In the genomic region with DNA sequence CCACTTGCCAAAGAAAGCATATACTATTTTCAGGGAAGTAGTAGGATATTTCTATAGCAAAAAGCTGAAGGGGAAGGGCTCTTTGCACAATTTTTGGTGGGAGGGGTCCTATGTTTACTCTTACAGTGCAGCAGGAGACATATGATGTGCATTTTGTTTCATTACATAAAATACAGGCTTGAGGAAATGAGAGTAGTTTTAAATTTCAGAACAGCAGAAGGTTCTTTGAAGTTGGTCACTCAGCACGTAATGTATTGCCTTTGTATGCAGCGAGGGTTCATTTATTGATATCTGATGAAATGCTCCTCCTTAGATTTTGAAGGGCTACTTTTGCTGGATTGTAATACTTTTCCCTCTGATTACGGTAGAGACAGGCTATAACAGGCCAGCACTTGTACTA, we compare ENCODE assay signal across 12 cellular contexts. TPM values are rescaled to one million over a fixed set of nuclear protein-coding genes. Genes with fewer than 3 reads are reported as not detected.
A peak's percentile ranks its signal among the peaks of the same experiment; 100 is the strongest.
DNase-seq lines count a peak whose midpoint lies in the region; ATAC-seq, FAIRE-seq and TF ChIP-seq lines count a peak whose summit lies in the region.
"Had no signal": no experiment of that assay in that cellular context is flagged by ENCODE, and none has a peak within 500 bp of the region (broad histone marks: within the 10 kb centered on the region; RNA-seq: fewer than 3 reads in every experiment).

No MANE protein-coding gene starts in this region.

- peak overlapping the region; percentile 19 for H3K4me2 ChIP-seq in fibroblast of lung (ENCODE audit: extremely low read depth, insufficient read depth, low read length)

- no peak overlapping the region for H3K9ac ChIP-seq in fibroblast of lung (ENCODE audit: insufficient read depth, low read length)

- 59 to 66% methylated on average over 3 of the region's 3 CpGs for WGBS in testis, 2 donors

- FAIRE-seq in H54 (lab: Jason Lieb, UNC) = no peak
- FAIRE-seq: colon had no signal

- no peaks in the 10 kb centered on the region for H3K9me3 Mint-ChIP-seq in activated T-cell treated with anti-CD3 and anti-CD28 coated beads, Interleukin-2, amount 50 U/mL, for 24 hours
- H3K9me3 Mint-ChIP-seq in T-cell = no peaks in the 10 kb centered on the region
- H3K9me3 Mint-ChIP-seq in natural killer cell = no peaks in the 10 kb centered on the region

- H4K20me1 ChIP-seq in fibroblast of lung (ENCODE audit: control insufficient read depth, extremely low read depth, insufficient read depth, low read length) = no peaks in the 10 kb centered on the region

- H3K79me2 ChIP-seq in fibroblast of lung (ENCODE audit: control insufficient read depth, insufficient read depth, low read length) = peaks cover 2% of the 10 kb centered on the region

- H3K36me3 Mint-ChIP-seq in activated T-cell treated with anti-CD3 and anti-CD28 coated beads, Interleukin-2, amount 50 U/mL, for 24 hours (ENCODE audit: low read depth) = peaks cover 5% of the 10 kb centered on the region
- H3K36me3 Mint-ChIP-seq in T-cell = peaks cover 19% of the 10 kb centered on the region
- H3K36me3 Mint-ChIP-seq in natural killer cell = no peaks in the 10 kb centered on the region

- H3K4me1 Mint-ChIP-seq in activated T-cell treated with anti-CD3 and anti-CD28 coated beads, Interleukin-2, amount 50 U/mL, for 24 hours (ENCODE audit: low read depth) = peaks cover 65% of the 10 kb centered on the region
- peaks cover 58 to 69% (median 59%) of the 10 kb centered on the region in 3 donors for H3K4me1 Mint-ChIP-seq in T-cell
- peaks cover 16 to 21% of the 10 kb centered on the region in 2 donors for H3K4me1 Mint-ChIP-seq in natural killer cell

- H3K36me3 ChIP-seq in fibroblast of lung (ENCODE audit: control insufficient read depth, insufficient read depth, low read length) (no peaks in the 10 kb centered on the region), testis (ENCODE audit: low read depth, missing control alignments) (no peaks in the 10 kb centered on the region)

- ATAC-seq in T-cell (replicated peaks in 1 of 4) (no peak), natural killer cell (no peak)

- H3K27ac Mint-ChIP-seq in activated T-cell treated with anti-CD3 and anti-CD28 coated beads, Interleukin-2, amount 50 U/mL, for 24 hours = peak overlapping the region; percentile 71
- H3K27ac Mint-ChIP-seq in T-cell (peak overlapping the region; percentile 86 to 95), natural killer cell (no peak overlapping the region)

- CTCF ChIA-PET in T-cell (lab: Charles Lee) = no interaction called here

- no peak for DNase-seq in activated T-cell treated with anti-CD3 and anti-CD28 coated beads, Interleukin-2, amount 50 U/mL, for 24 hours
- DNase-seq in activated T-cell treated with anti-CD3 and anti-CD28 coated beads, Interleukin-2, amount 50 U/mL, for 1 hour = no peak
- no peak for DNase-seq in T-cell
- no peak for DNase-seq in fibroblast of lung (ENCODE audit: low read depth in 2 of 2)
- no peak for DNase-seq in testis
- DNase-seq in natural killer cell = no peak
- no peak for DNase-seq in ureter (ENCODE audit: low spot score)
- DNase-seq in H54 (ENCODE audit: insufficient read length, low spot score) = no peak
- DNase-seq: mesendoderm, NCI-H187, T1000 had no signal

- no peaks in the 10 kb centered on the region for H3K27me3 ChIP-seq in fibroblast of lung (ENCODE audit: control insufficient read depth, insufficient read depth, low read length)
- no peaks in the 10 kb centered on the region for H3K27me3 ChIP-seq in testis

- TF ChIP-seq CTCF in fibroblast of lung (conservative IDR thresholded peaks at IDR 0.05 in 1 of 2, IDR thresholded peaks at IDR 0.05 in 1 of 2; ENCODE audit: low read depth in 1 of 2, low read length in 2 of 2) (no peak), testis (IDR thresholded peaks at IDR 0.05) (no peak), natural killer cell (IDR thresholded peaks at IDR 0.05) (no peak)

- intact Hi-C loops in testis (cut with DNase I; ENCODE audit: low total_unique reads) (no loop called here), natural killer cell (cut with micrococcal nuclease) (no loop called here)

- TF ChIP-seq POLR2A in testis (IDR thresholded peaks at IDR 0.05) (no peak), H54 (IDR thresholded peaks at IDR 0.05; ENCODE audit: low read depth, low read length) (no peak)

- POLR2A ChIA-PET in T-cell (lab: Charles Lee) = interaction anchor here in 1 of 2 donors (0.6 to 1.0 kb wide), 2 partner anchors 11 to 13 kb away, joined by 3 to 4 read pairs; no protein-coding TSS in a partner anchor

- H3K9me3 ChIP-seq in fibroblast of lung (ENCODE audit: control insufficient read depth, insufficient read depth, low read depth, low read length) (no peaks in the 10 kb centered on the region), testis (no peaks in the 10 kb centered on the region)

- H3K4me3 ChIP-seq in fibroblast of lung (replicated peaks in 1 of 4; ENCODE audit: control extremely low read depth in 1 of 4, insufficient read depth in 1 of 4, low read depth in 3 of 4, low read length in 4 of 4) (no peak overlapping the region), testis (no peak overlapping the region)

- no peak overlapping the region for H2AFZ ChIP-seq in fibroblast of lung (ENCODE audit: low read length)

- H3K4me3 Mint-ChIP-seq in activated T-cell treated with anti-CD3 and anti-CD28 coated beads, Interleukin-2, amount 50 U/mL, for 24 hours = peak overlapping the region; percentile 51
- H3K4me3 Mint-ChIP-seq in T-cell (peak overlapping the region; percentile 71 to 73 (median 71)), natural killer cell (no peak overlapping the region)

- H3K27ac ChIP-seq in fibroblast of lung (ENCODE audit: insufficient read depth, low read length) (no peak overlapping the region), testis (peak overlapping the region; percentile 12 to 99)

- H3K4me1 ChIP-seq in fibroblast of lung (ENCODE audit: control insufficient read depth, extremely low read depth, insufficient read depth, low read length) (peaks cover 6% of the 10 kb centered on the region), testis (peaks cover 31% of the 10 kb centered on the region)

- no peaks in the 10 kb centered on the region for H3K27me3 Mint-ChIP-seq in activated T-cell treated with anti-CD3 and anti-CD28 coated beads, Interleukin-2, amount 50 U/mL, for 24 hours
- H3K27me3 Mint-ChIP-seq in T-cell (no peaks in the 10 kb centered on the region), natural killer cell (ENCODE audit: low read depth in 2 of 2) (no peaks in the 10 kb centered on the region)

RNA-seq across cellular contexts. Expression of gene PIK3IP1, which starts 3.1 kb away (rescaled TPM):
- total RNA-seq in T-cell = 100 to 1,000 TPM; 460 to 628 (median 478) TPM
- 32.4 and 81.6 TPM in 2 replicates for total RNA-seq in fibroblast of lung
- 18.1 and 32.1 TPM in 2 replicates for polyA plus RNA-seq in fibroblast of lung
- 15.5 and 25.4 TPM in 2 replicates for polyA plus RNA-seq in fibroblast of lung (2012)
- polyA minus RNA-seq in fibroblast of lung (ENCODE audit: low replicate concordance) = 6.7 and 11.5 TPM in 2 replicates
- total RNA-seq in testis = 10 to 100 TPM; 65.9 to 89.2 TPM
- polyA plus RNA-seq in testis (ENCODE audit: insufficient read depth, low read depth, low replicate concordance) = 42.4 TPM
- 100 to 1,000 TPM; 132 to 180 (median 161) TPM for total RNA-seq in natural killer cell
- total RNA-seq in ureter = 57.8 TPM

RNA-seq across cellular contexts. Expression of gene PATZ1, which starts 50.7 kb away (rescaled TPM):
- total RNA-seq in T-cell = 10 to 100 TPM; 53.1 to 56.7 (median 54.6) TPM
- 14.4 and 15.9 TPM in 2 replicates for total RNA-seq in fibroblast of lung
- 6.1 and 6.7 TPM in 2 replicates for polyA plus RNA-seq in fibroblast of lung
- polyA plus RNA-seq in fibroblast of lung (2012) = 9.2 and 11.5 TPM in 2 replicates
- polyA minus RNA-seq in fibroblast of lung (ENCODE audit: low replicate concordance) = 18.4 and 23.1 TPM in 2 replicates
- 10 to 100 TPM; 38.1 to 48.7 TPM for total RNA-seq in testis
- polyA plus RNA-seq in testis (ENCODE audit: insufficient read depth, low read depth, low replicate concordance) = 23.2 TPM
- 10 to 100 TPM; 31.5 to 39.2 (median 37.3) TPM for total RNA-seq in natural killer cell
- 58.5 TPM for total RNA-seq in ureter

Comparison
In these comparisons a context has a peak if more than half of its experiments do, and no peak if none do; other contexts are left out.
1. H3K27ac Mint-ChIP-seq: peak in activated T-cell treated with anti-CD3 and anti-CD28 coated beads, Interleukin-2, amount 50 U/mL, for 24 hours (single experiment) and T-cell (2 of 2); none in natural killer cell (0 of 2).